In genomic region chr1:156925154-156926010, GRCh38 we compare ENCODE assay signal across 13 cellular contexts. TPM values are rescaled to one million over a fixed set of nuclear protein-coding genes. Genes with fewer than 3 reads are reported as not detected.
"Had no signal": no experiment of that assay in that cellular context is flagged by ENCODE, and none has a peak within 500 bp of the region (broad histone marks: within the 10 kb centered on the region; RNA-seq: fewer than 3 reads in every experiment).

No MANE protein-coding gene starts in this region.

- H3K4me3 Mint-ChIP-seq: stimulated activated naive CD8-positive, alpha-beta T cell treated with anti-CD3 and anti-CD28 coated beads, Interleukin-15, amount 100 ng/mL, for 72 hours had no signal

- FAIRE-seq: endometrium had no signal

- H3K4me3 ChIP-seq: dorsolateral prefrontal cortex, heart right ventricle, testis had no signal

- DNase-seq: activated gamma-delta T cell treated with Interleukin-2 at 50 U/mL for 16 hours; activated T-cell treated with anti-CD3 and anti-CD28 coated beads, Interleukin-2, amount 50 U/mL, for 1 hour; dorsolateral prefrontal cortex; retina had no signal

- H3K27ac ChIP-seq: dorsolateral prefrontal cortex, foreskin keratinocyte, heart right ventricle, testis had no signal

- H3K9me3 Mint-ChIP-seq: stimulated activated naive CD8-positive, alpha-beta T cell treated with anti-CD3 and anti-CD28 coated beads, Interleukin-15, amount 100 ng/mL, for 72 hours had no signal

- H3K27ac Mint-ChIP-seq: stimulated activated naive CD8-positive, alpha-beta T cell treated with anti-CD3 and anti-CD28 coated beads, Interleukin-15, amount 100 ng/mL, for 72 hours had no signal

- H3K4me1 ChIP-seq: foreskin keratinocyte had no signal

- ATAC-seq: heart right ventricle had no signal

- H3K9me3 ChIP-seq: heart right ventricle, testis had no signal

- H3K36me3 ChIP-seq: heart right ventricle had no signal

RNA-seq across cellular contexts. Expression of gene LRRC71, which starts 5.0 kb away (rescaled TPM):
- total RNA-seq: foreskin keratinocyte, kidney epithelial cell, skeletal muscle tissue had no signal
- polyA plus RNA-seq: foreskin keratinocyte, neural cell, urinary bladder had no signal

RNA-seq across cellular contexts. Expression of gene PEAR1, which starts 31.9 kb away (rescaled TPM):
- polyA plus RNA-seq: neural cell had no signal
